In the genomic region with DNA sequence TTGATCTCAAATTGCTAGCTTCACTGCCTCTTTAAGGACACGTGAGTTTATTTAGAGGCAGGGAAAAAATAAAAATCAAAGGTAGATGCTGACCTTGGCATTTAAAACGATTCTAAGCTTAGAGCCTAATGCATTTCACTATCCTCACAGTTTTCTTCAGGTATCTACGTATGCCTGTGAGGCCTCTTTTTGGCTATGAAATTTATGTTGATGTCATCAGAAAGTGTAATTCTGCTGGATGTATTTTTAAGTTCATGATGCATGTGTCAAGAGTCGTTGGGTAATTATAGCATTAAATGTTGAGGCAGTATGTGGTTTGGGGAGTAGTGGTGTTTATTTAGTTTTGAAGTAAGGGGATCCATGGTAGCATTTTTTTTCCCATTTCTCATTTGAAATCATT, we compare ENCODE assay signal across 27 cellular contexts. TPM values are rescaled to one million over a fixed set of nuclear protein-coding genes. Genes with fewer than 3 reads are reported as not detected.
"Had no signal": no experiment of that assay in that cellular context is flagged by ENCODE, and none has a peak within 500 bp of the region (broad histone marks: within the 10 kb centered on the region; RNA-seq: fewer than 3 reads in every experiment).

No MANE protein-coding gene starts in this region.

- H3K27ac Mint-ChIP-seq: naive thymus-derived CD4-positive, alpha-beta T cell; nephron progenitor cell; stimulated activated naive B cell treated with anti-CD40 and anti-IgM and Interleukin-4, amounts not matched to agents 10 μg/mL and 1 μg/mL and 100 μg/mL, for 72 hours had no signal

- FAIRE-seq: frontal cortex, islet of Langerhans had no signal

- H3K9me3 ChIP-seq: colonic mucosa, heart left ventricle, psoas muscle, testis, tibial nerve, upper lobe of right lung had no signal

- ATAC-seq: heart left ventricle; naive thymus-derived CD4-positive, alpha-beta T cell; psoas muscle; sciatic nerve; stimulated activated naive B cell treated with anti-CD40 and anti-IgM and Interleukin-4, amounts not matched to agents 10 μg/mL and 1 μg/mL and 100 μg/mL, for 72 hours; stimulated activated naive CD8-positive, alpha-beta T cell treated with anti-CD3 and anti-CD28 coated beads, Interleukin-15, amount 100 ng/mL, for 72 hours; upper lobe of right lung had no signal

- H3K4me1 Mint-ChIP-seq: naive thymus-derived CD4-positive, alpha-beta T cell; nephron progenitor cell; stimulated activated naive CD8-positive, alpha-beta T cell treated with anti-CD3 and anti-CD28 coated beads, Interleukin-15, amount 100 ng/mL, for 72 hours had no signal

- H3K9me3 Mint-ChIP-seq: nephron progenitor cell; stimulated activated naive B cell treated with anti-CD40 and anti-IgM and Interleukin-4, amounts not matched to agents 10 μg/mL and 1 μg/mL and 100 μg/mL, for 72 hours; stimulated activated naive CD8-positive, alpha-beta T cell treated with anti-CD3 and anti-CD28 coated beads, Interleukin-15, amount 100 ng/mL, for 72 hours had no signal

- H3K27ac ChIP-seq: colonic mucosa, heart left ventricle, psoas muscle, skin epidermis, testis, tibial nerve, upper lobe of right lung had no signal

- H3K36me3 Mint-ChIP-seq: naive thymus-derived CD4-positive, alpha-beta T cell; stimulated activated naive B cell treated with anti-CD40 and anti-IgM and Interleukin-4, amounts not matched to agents 10 μg/mL and 1 μg/mL and 100 μg/mL, for 72 hours had no signal

- H3K27me3 ChIP-seq: colonic mucosa, testis, tibial nerve, upper lobe of right lung had no signal

- H3K36me3 ChIP-seq: colonic mucosa, heart left ventricle, tibial nerve, upper lobe of right lung had no signal

- H3K4me1 ChIP-seq: colonic mucosa, heart left ventricle, psoas muscle, testis, tibial nerve, upper lobe of right lung had no signal

- DNase-seq: colonic mucosa; dermis blood vessel endothelial cell; heart left ventricle; hippocampal formation; kidney glomerular epithelial cell; mesendoderm; naive thymus-derived CD4-positive, alpha-beta T cell; nephron progenitor cell; psoas muscle; retina; stimulated activated CD4-positive, alpha-beta T cell treated with anti-CD3 and anti-CD28 coated beads, Interleukin-2, amount 100 ng/mL, for 24 hours; stimulated activated CD4-positive, alpha-beta T cell treated with anti-CD3 and anti-CD28 coated beads, Interleukin-4, amount 100 ng/mL, for 4 hours; stimulated activated naive B cell treated with anti-CD40 and anti-IgM and Interleukin-4, amounts not matched to agents 10 μg/mL and 1 μg/mL and 100 μg/mL, for 72 hours; stimulated activated naive CD8-positive, alpha-beta T cell treated with anti-CD3 and anti-CD28 coated beads, Interleukin-15, amount 100 ng/mL, for 72 hours; testis; upper lobe of right lung had no signal

- H3K4me3 Mint-ChIP-seq: naive thymus-derived CD4-positive, alpha-beta T cell; nephron progenitor cell; stimulated activated naive B cell treated with anti-CD40 and anti-IgM and Interleukin-4, amounts not matched to agents 10 μg/mL and 1 μg/mL and 100 μg/mL, for 72 hours; stimulated activated naive CD8-positive, alpha-beta T cell treated with anti-CD3 and anti-CD28 coated beads, Interleukin-15, amount 100 ng/mL, for 72 hours had no signal

- H3K4me3 ChIP-seq: colonic mucosa, heart left ventricle, psoas muscle, skin epidermis, testis, tibial nerve, upper lobe of right lung had no signal

RNA-seq across cellular contexts. Expression of gene KRTAP3-2, which starts 4.2 kb away (rescaled TPM):
- total RNA-seq: colonic mucosa; dermis blood vessel endothelial cell; frontal cortex; glomerular endothelial cell; heart left ventricle; liver; lung microvascular endothelial cell; naive thymus-derived CD4-positive, alpha-beta T cell; omental fat pad; psoas muscle; sciatic nerve; subcutaneous adipose tissue; testis; tibial nerve; upper lobe of right lung had no signal
- polyA plus RNA-seq: heart left ventricle; liver; naive thymus-derived CD4-positive, alpha-beta T cell; psoas muscle had no signal

RNA-seq across cellular contexts. Expression of gene KRTAP3-1, which starts 5.0 kb away (rescaled TPM):
- total RNA-seq: colonic mucosa; dermis blood vessel endothelial cell; frontal cortex; glomerular endothelial cell; heart left ventricle; liver; lung microvascular endothelial cell; naive thymus-derived CD4-positive, alpha-beta T cell; omental fat pad; psoas muscle; sciatic nerve; subcutaneous adipose tissue; testis; tibial nerve; upper lobe of right lung had no signal
- polyA plus RNA-seq: heart left ventricle; liver; naive thymus-derived CD4-positive, alpha-beta T cell; psoas muscle had no signal

RNA-seq across cellular contexts. Expression of gene KRTAP3-3, which starts 10.0 kb away (rescaled TPM):
- total RNA-seq: colonic mucosa; dermis blood vessel endothelial cell; frontal cortex; glomerular endothelial cell; heart left ventricle; liver; lung microvascular endothelial cell; naive thymus-derived CD4-positive, alpha-beta T cell; omental fat pad; psoas muscle; sciatic nerve; subcutaneous adipose tissue; testis; tibial nerve; upper lobe of right lung had no signal
- polyA plus RNA-seq: esophagus; heart left ventricle; liver; naive thymus-derived CD4-positive, alpha-beta T cell; psoas muscle had no signal

RNA-seq across cellular contexts. Expression of gene KRT40, which starts 19.8 kb away (rescaled TPM):
- total RNA-seq: dermis blood vessel endothelial cell; frontal cortex; glomerular endothelial cell; heart left ventricle; liver; lung microvascular endothelial cell; naive thymus-derived CD4-positive, alpha-beta T cell; omental fat pad; psoas muscle; sciatic nerve; subcutaneous adipose tissue; tibial nerve; upper lobe of right lung had no signal
- polyA plus RNA-seq: heart left ventricle; liver; naive thymus-derived CD4-positive, alpha-beta T cell; psoas muscle had no signal

RNA-seq across cellular contexts. Expression of gene KRTAP1-5, which starts 23.1 kb away (rescaled TPM):
- total RNA-seq: colonic mucosa; dermis blood vessel endothelial cell; frontal cortex; heart left ventricle; liver; lung microvascular endothelial cell; naive thymus-derived CD4-positive, alpha-beta T cell; omental fat pad; psoas muscle; sciatic nerve; subcutaneous adipose tissue; testis; upper lobe of right lung had no signal
- polyA plus RNA-seq: heart left ventricle; liver; naive thymus-derived CD4-positive, alpha-beta T cell; psoas muscle had no signal
